ENCODE assay signal across 1 cellular context in the genomic region with DNA sequence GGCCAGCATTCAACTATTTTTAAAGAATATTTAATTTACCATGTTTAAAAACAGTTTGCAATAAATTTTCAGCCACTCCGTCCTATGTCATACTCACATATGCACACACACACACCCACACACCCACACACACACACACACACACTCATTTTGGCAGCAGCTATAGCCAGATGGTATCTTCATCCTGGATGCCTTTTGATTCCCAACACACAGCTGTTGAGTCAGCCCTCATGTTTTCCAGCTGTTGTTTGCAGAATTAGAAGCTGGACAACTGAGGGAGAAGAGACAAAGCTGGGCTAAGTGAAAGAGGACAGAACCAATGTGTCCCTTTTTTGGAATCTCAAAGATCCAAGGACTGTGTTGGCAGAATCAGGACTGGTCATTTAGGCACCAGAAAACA.
TF ChIP-seq lines count a peak whose summit lies in the region.

No MANE protein-coding gene starts in this region.

TF ChIP-seq in GM23338, 12 proteins besides CTCF, POLR2A, EP300 and RAD21 (continued from another document):
- TF ChIP-seq, protein P1, sequence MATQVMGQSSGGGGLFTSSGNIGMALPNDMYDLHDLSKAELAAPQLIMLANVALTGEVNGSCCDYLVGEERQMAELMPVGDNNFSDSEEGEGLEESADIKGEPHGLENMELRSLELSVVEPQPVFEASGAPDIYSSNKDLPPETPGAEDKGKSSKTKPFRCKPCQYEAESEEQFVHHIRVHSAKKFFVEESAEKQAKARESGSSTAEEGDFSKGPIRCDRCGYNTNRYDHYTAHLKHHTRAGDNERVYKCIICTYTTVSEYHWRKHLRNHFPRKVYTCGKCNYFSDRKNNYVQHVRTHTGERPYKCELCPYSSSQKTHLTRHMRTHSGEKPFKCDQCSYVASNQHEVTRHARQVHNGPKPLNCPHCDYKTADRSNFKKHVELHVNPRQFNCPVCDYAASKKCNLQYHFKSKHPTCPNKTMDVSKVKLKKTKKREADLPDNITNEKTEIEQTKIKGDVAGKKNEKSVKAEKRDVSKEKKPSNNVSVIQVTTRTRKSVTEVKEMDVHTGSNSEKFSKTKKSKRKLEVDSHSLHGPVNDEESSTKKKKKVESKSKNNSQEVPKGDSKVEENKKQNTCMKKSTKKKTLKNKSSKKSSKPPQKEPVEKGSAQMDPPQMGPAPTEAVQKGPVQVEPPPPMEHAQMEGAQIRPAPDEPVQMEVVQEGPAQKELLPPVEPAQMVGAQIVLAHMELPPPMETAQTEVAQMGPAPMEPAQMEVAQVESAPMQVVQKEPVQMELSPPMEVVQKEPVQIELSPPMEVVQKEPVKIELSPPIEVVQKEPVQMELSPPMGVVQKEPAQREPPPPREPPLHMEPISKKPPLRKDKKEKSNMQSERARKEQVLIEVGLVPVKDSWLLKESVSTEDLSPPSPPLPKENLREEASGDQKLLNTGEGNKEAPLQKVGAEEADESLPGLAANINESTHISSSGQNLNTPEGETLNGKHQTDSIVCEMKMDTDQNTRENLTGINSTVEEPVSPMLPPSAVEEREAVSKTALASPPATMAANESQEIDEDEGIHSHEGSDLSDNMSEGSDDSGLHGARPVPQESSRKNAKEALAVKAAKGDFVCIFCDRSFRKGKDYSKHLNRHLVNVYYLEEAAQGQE (IDR thresholded peaks at IDR 0.05; ENCODE audit: unreplicated experiment), result no peak
- no peak for TF ChIP-seq ZNF114 (CRISPR knock-in tag; IDR thresholded peaks at IDR 0.05)
- TF ChIP-seq, protein P2, sequence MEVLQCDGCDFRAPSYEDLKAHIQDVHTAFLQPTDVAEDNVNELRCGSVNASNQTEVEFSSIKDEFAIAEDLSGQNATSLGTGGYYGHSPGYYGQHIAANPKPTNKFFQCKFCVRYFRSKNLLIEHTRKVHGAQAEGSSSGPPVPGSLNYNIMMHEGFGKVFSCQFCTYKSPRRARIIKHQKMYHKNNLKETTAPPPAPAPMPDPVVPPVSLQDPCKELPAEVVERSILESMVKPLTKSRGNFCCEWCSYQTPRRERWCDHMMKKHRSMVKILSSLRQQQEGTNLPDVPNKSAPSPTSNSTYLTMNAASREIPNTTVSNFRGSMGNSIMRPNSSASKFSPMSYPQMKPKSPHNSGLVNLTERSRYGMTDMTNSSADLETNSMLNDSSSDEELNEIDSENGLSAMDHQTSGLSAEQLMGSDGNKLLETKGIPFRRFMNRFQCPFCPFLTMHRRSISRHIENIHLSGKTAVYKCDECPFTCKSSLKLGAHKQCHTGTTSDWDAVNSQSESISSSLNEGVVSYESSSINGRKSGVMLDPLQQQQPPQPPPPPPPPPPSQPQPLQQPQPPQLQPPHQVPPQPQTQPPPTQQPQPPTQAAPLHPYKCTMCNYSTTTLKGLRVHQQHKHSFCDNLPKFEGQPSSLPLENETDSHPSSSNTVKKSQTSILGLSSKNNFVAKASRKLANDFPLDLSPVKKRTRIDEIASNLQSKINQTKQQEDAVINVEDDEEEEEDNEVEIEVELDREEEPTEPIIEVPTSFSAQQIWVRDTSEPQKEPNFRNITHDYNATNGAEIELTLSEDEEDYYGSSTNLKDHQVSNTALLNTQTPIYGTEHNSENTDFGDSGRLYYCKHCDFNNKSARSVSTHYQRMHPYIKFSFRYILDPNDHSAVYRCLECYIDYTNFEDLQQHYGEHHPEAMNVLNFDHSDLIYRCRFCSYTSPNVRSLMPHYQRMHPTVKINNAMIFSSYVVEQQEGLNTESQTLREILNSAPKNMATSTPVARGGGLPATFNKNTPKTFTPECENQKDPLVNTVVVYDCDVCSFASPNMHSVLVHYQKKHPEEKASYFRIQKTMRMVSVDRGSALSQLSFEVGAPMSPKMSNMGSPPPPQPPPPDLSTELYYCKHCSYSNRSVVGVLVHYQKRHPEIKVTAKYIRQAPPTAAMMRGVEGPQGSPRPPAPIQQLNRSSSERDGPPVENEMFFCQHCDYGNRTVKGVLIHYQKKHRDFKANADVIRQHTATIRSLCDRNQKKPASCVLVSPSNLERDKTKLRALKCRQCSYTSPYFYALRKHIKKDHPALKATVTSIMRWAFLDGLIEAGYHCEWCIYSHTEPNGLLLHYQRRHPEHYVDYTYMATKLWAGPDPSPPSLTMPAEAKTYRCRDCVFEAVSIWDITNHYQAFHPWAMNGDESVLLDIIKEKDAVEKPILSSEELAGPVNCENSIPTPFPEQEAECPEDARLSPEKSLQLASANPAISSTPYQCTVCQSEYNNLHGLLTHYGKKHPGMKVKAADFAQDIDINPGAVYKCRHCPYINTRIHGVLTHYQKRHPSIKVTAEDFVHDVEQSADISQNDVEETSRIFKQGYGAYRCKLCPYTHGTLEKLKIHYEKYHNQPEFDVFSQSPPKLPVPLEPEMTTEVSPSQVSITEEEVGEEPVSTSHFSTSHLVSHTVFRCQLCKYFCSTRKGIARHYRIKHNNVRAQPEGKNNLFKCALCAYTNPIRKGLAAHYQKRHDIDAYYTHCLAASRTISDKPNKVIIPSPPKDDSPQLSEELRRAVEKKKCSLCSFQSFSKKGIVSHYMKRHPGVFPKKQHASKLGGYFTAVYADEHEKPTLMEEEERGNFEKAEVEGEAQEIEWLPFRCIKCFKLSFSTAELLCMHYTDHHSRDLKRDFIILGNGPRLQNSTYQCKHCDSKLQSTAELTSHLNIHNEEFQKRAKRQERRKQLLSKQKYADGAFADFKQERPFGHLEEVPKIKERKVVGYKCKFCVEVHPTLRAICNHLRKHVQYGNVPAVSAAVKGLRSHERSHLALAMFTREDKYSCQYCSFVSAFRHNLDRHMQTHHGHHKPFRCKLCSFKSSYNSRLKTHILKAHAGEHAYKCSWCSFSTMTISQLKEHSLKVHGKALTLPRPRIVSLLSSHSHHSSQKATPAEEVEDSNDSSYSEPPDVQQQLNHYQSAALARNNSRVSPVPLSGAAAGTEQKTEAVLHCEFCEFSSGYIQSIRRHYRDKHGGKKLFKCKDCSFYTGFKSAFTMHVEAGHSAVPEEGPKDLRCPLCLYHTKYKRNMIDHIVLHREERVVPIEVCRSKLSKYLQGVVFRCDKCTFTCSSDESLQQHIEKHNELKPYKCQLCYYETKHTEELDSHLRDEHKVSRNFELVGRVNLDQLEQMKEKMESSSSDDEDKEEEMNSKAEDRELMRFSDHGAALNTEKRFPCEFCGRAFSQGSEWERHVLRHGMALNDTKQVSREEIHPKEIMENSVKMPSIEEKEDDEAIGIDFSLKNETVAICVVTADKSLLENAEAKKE (CRISPR knock-in tag; IDR thresholded peaks at IDR 0.05), result no peak
- TF ChIP-seq NANOG (IDR thresholded peaks at IDR 0.05; ENCODE audit: borderline replicate concordance), result no peak
- TF ChIP-seq EZH2 (IDR thresholded peaks at IDR 0.05; ENCODE audit: low read depth, unreplicated experiment), result no peak
- no peak for TF ChIP-seq CREB1 (CRISPR knock-in tag; IDR thresholded peaks at IDR 0.05; ENCODE audit: low read depth)
TF ChIP-seq in GM23338: peak in this region for 0.
